Comparison of ENCODE assay signal across 22 cellular contexts in the genomic region with DNA sequence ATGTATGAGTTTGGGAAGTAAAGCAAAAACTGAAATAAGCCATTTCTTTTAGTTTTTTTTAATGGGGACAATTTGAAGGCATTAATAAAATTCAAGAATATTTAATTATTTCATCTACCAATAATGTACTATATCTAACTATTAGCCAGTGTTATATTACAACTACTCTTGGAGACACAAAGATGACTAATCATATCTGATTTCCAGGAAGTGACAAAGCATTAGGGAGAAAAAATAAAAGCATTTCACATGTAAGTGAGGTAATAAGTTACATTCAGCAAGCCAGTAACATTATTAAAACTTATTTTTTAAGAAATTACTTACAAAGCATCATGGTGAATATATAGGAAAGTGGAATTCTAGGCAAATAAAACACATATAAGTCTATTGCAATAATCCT.
DNase-seq lines count a peak whose midpoint lies in the region; ATAC-seq, FAIRE-seq and TF ChIP-seq lines count a peak whose summit lies in the region.
"Had no signal": no experiment of that assay in that cellular context is flagged by ENCODE, and none has a peak within 500 bp of the region (broad histone marks: within the 10 kb centered on the region; RNA-seq: fewer than 3 reads in every experiment).

No MANE protein-coding gene starts in this region.

- H3K9me3 Mint-ChIP-seq in astrocyte (ENCODE audit: unreplicated experiment) = no peaks in the 10 kb centered on the region
- H3K9me3 Mint-ChIP-seq: activated naive CD8-positive, alpha-beta T cell treated with anti-CD3 and anti-CD28 coated beads, Interleukin-2, amount 10 ng/mL, durations not matched to agents 7 days and 5 days; activated T-cell treated with anti-CD3 and anti-CD28 coated beads, Interleukin-2, amount 50 U/mL, for 4 hours had no signal

- FAIRE-seq in astrocyte (lab: Jason Lieb, UNC) = no peak
- FAIRE-seq: TTC549 had no signal

- H3K27me3 ChIP-seq in ACC112 (ENCODE audit: insufficient read depth, low read length) = no peaks in the 10 kb centered on the region
- H3K27me3 ChIP-seq in astrocyte (ENCODE audit: insufficient read depth, low read length) = no peaks in the 10 kb centered on the region
- H3K27me3 ChIP-seq: SJSA1 had no signal

- H3K9ac ChIP-seq in astrocyte (ENCODE audit: low read length) = peak overlapping the region; percentile 15

- H3K27ac ChIP-seq in ACC112 (ENCODE audit: low read depth, low read length) (peak overlapping the region; percentile 64), astrocyte (ENCODE audit: low read depth, low read length) (peak overlapping the region; percentile 81)
- H3K27ac ChIP-seq: lower lobe of right lung, SJSA1 had no signal

- H4K20me1 ChIP-seq in astrocyte (ENCODE audit: insufficient read depth, low read length) = no peaks in the 10 kb centered on the region

- no peaks in the 10 kb centered on the region for H3K36me3 Mint-ChIP-seq in astrocyte (ENCODE audit: low read depth, unreplicated experiment)
- H3K36me3 Mint-ChIP-seq: activated naive CD8-positive, alpha-beta T cell treated with anti-CD3 and anti-CD28 coated beads, Interleukin-2, amount 10 ng/mL, durations not matched to agents 7 days and 5 days; CD8-positive, alpha-beta T cell; naive thymus-derived CD8-positive, alpha-beta T cell had no signal

- H3K4me1 ChIP-seq in ACC112 (ENCODE audit: control insufficient read depth, insufficient read depth, low read length, unreplicated experiment) = peaks cover 29% of the 10 kb centered on the region
- peaks cover 3% of the 10 kb centered on the region for H3K4me1 ChIP-seq in astrocyte (ENCODE audit: insufficient read depth, low read length)
- H3K4me1 ChIP-seq: lower lobe of right lung, SJSA1 had no signal

- peak overlapping the region; percentile 70 for H2AFZ ChIP-seq in ACC112 (ENCODE audit: low read length, unreplicated experiment)
- H2AFZ ChIP-seq in astrocyte (ENCODE audit: low read depth, low read length) = no peak overlapping the region

- no peak for ATAC-seq in HG03196 (IDR thresholded peaks at IDR 0.05; ENCODE audit: unreplicated experiment)
- ATAC-seq: activated T-cell treated with anti-CD3 and anti-CD28 coated beads, Interleukin-2, amount 50 U/mL, for 4 hours; CD8-positive, alpha-beta T cell; lower lobe of right lung; naive thymus-derived CD8-positive, alpha-beta T cell; stimulated activated naive CD8-positive, alpha-beta T cell treated with anti-CD3 and anti-CD28 coated beads, Interleukin-15, Interleukin-2, amounts not matched to agents 100 U/mL and 50 U/mL, for 24 hours had no signal

- no peaks in the 10 kb centered on the region for H3K36me3 ChIP-seq in ACC112 (ENCODE audit: insufficient read depth, low read length)
- no peaks in the 10 kb centered on the region for H3K36me3 ChIP-seq in astrocyte (ENCODE audit: insufficient read depth, low read length)
- H3K36me3 ChIP-seq: lower lobe of right lung, SJSA1 had no signal

- no peaks in the 10 kb centered on the region for H3K9me3 ChIP-seq in astrocyte (ENCODE audit: insufficient read depth, low read depth, low read length)
- H3K9me3 ChIP-seq: lower lobe of right lung, SJSA1 had no signal

- no peak overlapping the region for H3K4me3 Mint-ChIP-seq in astrocyte (ENCODE audit: unreplicated experiment)
- H3K4me3 Mint-ChIP-seq: activated naive CD8-positive, alpha-beta T cell treated with anti-CD3 and anti-CD28 coated beads, Interleukin-2, amount 10 ng/mL, durations not matched to agents 7 days and 5 days; activated T-cell treated with anti-CD3 and anti-CD28 coated beads, Interleukin-2, amount 50 U/mL, for 4 hours; CD8-positive, alpha-beta T cell; naive thymus-derived CD8-positive, alpha-beta T cell had no signal

- DNase-seq in HT1080 (ENCODE audit: low read depth) (peak; percentile 67), astrocyte (ENCODE audit: low read depth) (peak; percentile 63), fibroblast of the aortic adventitia (ENCODE audit: low read depth) (peak; percentile 73), retina (no peak), NCI-H2081 treated with DMSO at 0.1 percent for 48 hours (lab: John Stamatoyannopoulos, UW) (no peak), NCI-H1436 (lab: John Stamatoyannopoulos, UW) (no peak)
- DNase-seq: activated CD4-positive, alpha-beta T cell treated with anti-CD3 and anti-CD28 coated beads, Interleukin-2, amount 50 U/mL, for 4 hours; activated naive CD8-positive, alpha-beta T cell treated with anti-CD3 and anti-CD28 coated beads, Interleukin-2, amount 10 ng/mL, durations not matched to agents 7 days and 5 days; activated T-cell treated with anti-CD3 and anti-CD28 coated beads, Interleukin-2, amount 50 U/mL, for 4 hours; CD8-positive, alpha-beta T cell; EL; glutamatergic neuron; lower lobe of right lung; naive thymus-derived CD8-positive, alpha-beta T cell; NCI-H1436 treated with DMSO at 0.1 percent for 48 hours; NCI-H446 treated with DMSO at 0.1 percent for 48 hours; stimulated activated CD4-positive, alpha-beta T cell treated with anti-CD3 and anti-CD28 coated beads, Interleukin-12 subunit alpha, Interleukin-12 subunit beta, amount 100 ng/mL, for 4 hours; stimulated activated naive CD8-positive, alpha-beta T cell treated with anti-CD3 and anti-CD28 coated beads, Interleukin-15, Interleukin-2, amounts not matched to agents 100 U/mL and 50 U/mL, for 24 hours had no signal

- peaks cover 15% of the 10 kb centered on the region for H3K4me1 Mint-ChIP-seq in astrocyte (ENCODE audit: low read depth, unreplicated experiment)
- H3K4me1 Mint-ChIP-seq: activated naive CD8-positive, alpha-beta T cell treated with anti-CD3 and anti-CD28 coated beads, Interleukin-2, amount 10 ng/mL, durations not matched to agents 7 days and 5 days; naive thymus-derived CD8-positive, alpha-beta T cell had no signal

- H3K27ac Mint-ChIP-seq in astrocyte (ENCODE audit: unreplicated experiment) = no peak overlapping the region
- H3K27ac Mint-ChIP-seq: activated naive CD8-positive, alpha-beta T cell treated with anti-CD3 and anti-CD28 coated beads, Interleukin-2, amount 10 ng/mL, durations not matched to agents 7 days and 5 days; CD8-positive, alpha-beta T cell; naive thymus-derived CD8-positive, alpha-beta T cell had no signal

- peak overlapping the region; percentile 59; the same call in 1 of the 2 replicates for H3K4me3 ChIP-seq in ACC112 (ENCODE audit: low read depth, low read length)
- H3K4me3 ChIP-seq in astrocyte (ENCODE audit: insufficient read depth, low read depth, low read length) = no peak overlapping the region
- no peak overlapping the region for H3K4me3 ChIP-seq in fibroblast of the aortic adventitia (ENCODE audit: low read depth, low read length)
- H3K4me3 ChIP-seq: lower lobe of right lung, SJSA1 had no signal

- H3K4me2 ChIP-seq in astrocyte (ENCODE audit: low read length) = peak overlapping the region; percentile 73

- TF ChIP-seq CTCF in astrocyte (IDR thresholded peaks at IDR 0.05; ENCODE audit: insufficient read depth, low read depth, low read length) (no peak), fibroblast of the aortic adventitia (IDR thresholded peaks at IDR 0.05; ENCODE audit: insufficient read depth, low read length) (no peak)

- no peaks in the 10 kb centered on the region for H3K79me2 ChIP-seq in ACC112 (ENCODE audit: control insufficient read depth, insufficient read depth, low read length, unreplicated experiment)
- H3K79me2 ChIP-seq in astrocyte (ENCODE audit: insufficient read depth, low read length) = no peaks in the 10 kb centered on the region

- no peaks in the 10 kb centered on the region for H3K27me3 Mint-ChIP-seq in astrocyte (ENCODE audit: low read depth, unreplicated experiment)
- H3K27me3 Mint-ChIP-seq: activated naive CD8-positive, alpha-beta T cell treated with anti-CD3 and anti-CD28 coated beads, Interleukin-2, amount 10 ng/mL, durations not matched to agents 7 days and 5 days; naive thymus-derived CD8-positive, alpha-beta T cell had no signal

Comparison
In these comparisons a context has a peak if more than half of its experiments do, and no peak if none do; other contexts are left out.
1. DNase-seq: peak in HT1080 (single experiment), astrocyte (single experiment) and fibroblast of the aortic adventitia (single experiment); none in retina (single experiment), NCI-H2081 treated with DMSO at 0.1 percent for 48 hours (single experiment) and NCI-H1436 (single experiment).